ENCODE assay signal across 7 cellular contexts in the genomic region with DNA sequence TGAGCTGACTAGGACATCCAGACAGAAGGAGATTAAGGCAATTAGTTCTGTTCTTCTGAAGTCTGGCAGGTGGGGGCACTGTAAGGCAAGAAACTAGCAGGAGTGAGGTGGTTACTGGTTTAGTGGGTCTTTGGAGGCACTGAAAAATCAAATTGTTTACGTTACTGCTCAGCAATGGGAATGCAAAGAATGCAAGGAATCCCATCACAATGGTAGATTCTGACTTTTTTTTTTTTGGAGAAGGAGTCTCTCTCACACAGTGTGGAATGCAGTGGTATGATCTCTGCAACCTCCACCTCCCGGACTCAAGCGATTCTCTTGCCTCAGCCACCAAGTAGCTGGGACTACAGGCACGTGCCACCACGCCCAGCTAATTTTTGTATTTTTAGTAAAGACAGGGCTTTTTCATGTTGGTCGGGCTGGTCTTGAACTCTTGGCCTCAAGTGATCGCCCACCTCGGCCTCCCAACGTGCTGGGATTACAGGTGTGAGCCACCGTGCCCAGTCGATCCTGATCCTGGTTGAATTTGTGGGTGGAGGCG. TPM values are rescaled to one million over a fixed set of nuclear protein-coding genes. Genes with fewer than 3 reads are reported as not detected.
DNase-seq lines count a peak whose midpoint lies in the region; ATAC-seq, FAIRE-seq and TF ChIP-seq lines count a peak whose summit lies in the region.

No MANE protein-coding gene starts in this region.

- peak; percentile 86 for FAIRE-seq in RCC 7860 (lab: Jason Lieb, UNC)

- peak; percentile 79 to 93 for DNase-seq in HAP-1 (ENCODE audit: low spot score in 2 of 2)
- peak; percentile 93 for DNase-seq in RCC 7860 (ENCODE audit: low spot score)
- DNase-seq in fibroblast of the aortic adventitia (ENCODE audit: low read depth) = peak; percentile 97
- DNase-seq in retinal pigment epithelial cell (ENCODE audit: low read depth) = peak; percentile 96
- DNase-seq in mucosa of descending colon = no peak
- DNase-seq in NCI-H2227 (lab: John Stamatoyannopoulos, UW; ENCODE audit: unreplicated experiment) = no peak
- DNase-seq in activated CD4-positive, alpha-beta T cell treated with anti-CD3 and anti-CD28 coated beads, Interleukin-2, amount 10 ng/mL, durations not matched to agents 7 days and 5 days = no peak

- no peaks in the 10 kb centered on the region for H3K27me3 ChIP-seq in HAP-1 (ENCODE audit: low read depth)

- POLR2A ChIA-PET in activated CD4-positive, alpha-beta T cell treated with anti-CD3 and anti-CD28 coated beads, Interleukin-2, amount 10 ng/mL, durations not matched to agents 7 days and 5 days (lab: Charles Lee) = no interaction called here

- TF ChIP-seq CTCF in fibroblast of the aortic adventitia (IDR thresholded peaks at IDR 0.05; ENCODE audit: insufficient read depth, low read length) (peak; percentile 54), retinal pigment epithelial cell (conservative IDR thresholded peaks at IDR 0.05; ENCODE audit: low read depth, low read length) (peak; percentile 68), mucosa of descending colon (IDR thresholded peaks at IDR 0.05) (no peak)

- H3K36me3 ChIP-seq in HAP-1 (replicated peaks) = no peaks in the 10 kb centered on the region
- no peaks in the 10 kb centered on the region for H3K36me3 ChIP-seq in mucosa of descending colon (ENCODE audit: low read depth)

- CTCF ChIA-PET in activated CD4-positive, alpha-beta T cell treated with anti-CD3 and anti-CD28 coated beads, Interleukin-2, amount 10 ng/mL, durations not matched to agents 7 days and 5 days (lab: Charles Lee) = interaction anchor here (0.6 kb wide), 1 partner anchor 24 kb away, joined by 3 read pairs; no protein-coding TSS in a partner anchor

- no peaks in the 10 kb centered on the region for H3K4me1 Mint-ChIP-seq in activated CD4-positive, alpha-beta T cell treated with anti-CD3 and anti-CD28 coated beads, Interleukin-2, amount 10 ng/mL, durations not matched to agents 7 days and 5 days

- in situ Hi-C loops in HAP-1 (cut with MboI; ENCODE audit: low sequenced_read_pairs) = no loop called here

- no peak overlapping the region for H3K27ac Mint-ChIP-seq in activated CD4-positive, alpha-beta T cell treated with anti-CD3 and anti-CD28 coated beads, Interleukin-2, amount 10 ng/mL, durations not matched to agents 7 days and 5 days

- no peaks in the 10 kb centered on the region for H3K27me3 Mint-ChIP-seq in activated CD4-positive, alpha-beta T cell treated with anti-CD3 and anti-CD28 coated beads, Interleukin-2, amount 10 ng/mL, durations not matched to agents 7 days and 5 days

- no peak for ATAC-seq in mucosa of descending colon

- H3K9me3 ChIP-seq in HAP-1 (no peaks in the 10 kb centered on the region), mucosa of descending colon (no peaks in the 10 kb centered on the region)

- no peak overlapping the region for H3K4me3 Mint-ChIP-seq in activated CD4-positive, alpha-beta T cell treated with anti-CD3 and anti-CD28 coated beads, Interleukin-2, amount 10 ng/mL, durations not matched to agents 7 days and 5 days

- H3K4me1 ChIP-seq in HAP-1 (0 out of 2 replicates have a peak, but pooled peaks cover 3% of the 10 kb centered on the region), mucosa of descending colon (ENCODE audit: low read depth) (no peaks in the 10 kb centered on the region)

- H3K9me3 Mint-ChIP-seq in activated CD4-positive, alpha-beta T cell treated with anti-CD3 and anti-CD28 coated beads, Interleukin-2, amount 10 ng/mL, durations not matched to agents 7 days and 5 days = no peaks in the 10 kb centered on the region

- H3K36me3 Mint-ChIP-seq in activated CD4-positive, alpha-beta T cell treated with anti-CD3 and anti-CD28 coated beads, Interleukin-2, amount 10 ng/mL, durations not matched to agents 7 days and 5 days (ENCODE audit: low read depth) = no peaks in the 10 kb centered on the region

- intact Hi-C loops in mucosa of descending colon (cut with DNase I, micrococcal nuclease) = no loop called here

- H3K4me3 ChIP-seq in HAP-1 (no peak overlapping the region), fibroblast of the aortic adventitia (ENCODE audit: low read depth, low read length) (no peak overlapping the region), retinal pigment epithelial cell (ENCODE audit: low read length) (no peak overlapping the region), mucosa of descending colon (no peak overlapping the region)

RNA-seq across cellular contexts. Expression of a gene that starts 16.4 kb away (rescaled TPM):
- total RNA-seq in fibroblast of the aortic adventitia (ENCODE audit: low replicate concordance) (0.54 TPM in 1 of 2 replicates, not detected in the other), mucosa of descending colon (10 to 100 TPM in 2 of 3 donors, 1 to 10 TPM in 1; 2.2 to 24.1 (median 23.6) TPM)
- total RNA-seq in activated CD4-positive, alpha-beta T cell treated with anti-CD3 and anti-CD28 coated beads, Interleukin-2, amount 10 ng/mL, durations not matched to agents 7 days and 5 days = not detected

RNA-seq across cellular contexts. Expression of a gene that starts 23.9 kb away (rescaled TPM):
- 19.2 and 29.5 TPM in 2 replicates for total RNA-seq in fibroblast of the aortic adventitia (ENCODE audit: low replicate concordance)
- total RNA-seq in mucosa of descending colon = 10 to 100 TPM; 34.8 to 51.2 (median 48.9) TPM
- not detected for total RNA-seq in activated CD4-positive, alpha-beta T cell treated with anti-CD3 and anti-CD28 coated beads, Interleukin-2, amount 10 ng/mL, durations not matched to agents 7 days and 5 days

Comparison
In these comparisons a context has a peak if more than half of its experiments do, and no peak if none do; other contexts are left out.
1. DNase-seq: peak in HAP-1 (2 of 2), RCC 7860 (single experiment), fibroblast of the aortic adventitia (single experiment) and retinal pigment epithelial cell (single experiment); none in mucosa of descending colon (0 of 3), NCI-H2227 (single experiment) and activated CD4-positive, alpha-beta T cell treated with anti-CD3 and anti-CD28 coated beads, Interleukin-2, amount 10 ng/mL, durations not matched to agents 7 days and 5 days (single experiment).
2. RNA of a gene that starts 23.9 kb away (total RNA-seq): 34.8 to 51.2 TPM in mucosa of descending colon and 19.2 to 29.5 TPM in fibroblast of the aortic adventitia; not detected in activated CD4-positive, alpha-beta T cell treated with anti-CD3 and anti-CD28 coated beads, Interleukin-2, amount 10 ng/mL, durations not matched to agents 7 days and 5 days; every median in the first group is over 10 times any median in the second.